Comparison of ENCODE assay signal across 14 cellular contexts in the genomic region with DNA sequence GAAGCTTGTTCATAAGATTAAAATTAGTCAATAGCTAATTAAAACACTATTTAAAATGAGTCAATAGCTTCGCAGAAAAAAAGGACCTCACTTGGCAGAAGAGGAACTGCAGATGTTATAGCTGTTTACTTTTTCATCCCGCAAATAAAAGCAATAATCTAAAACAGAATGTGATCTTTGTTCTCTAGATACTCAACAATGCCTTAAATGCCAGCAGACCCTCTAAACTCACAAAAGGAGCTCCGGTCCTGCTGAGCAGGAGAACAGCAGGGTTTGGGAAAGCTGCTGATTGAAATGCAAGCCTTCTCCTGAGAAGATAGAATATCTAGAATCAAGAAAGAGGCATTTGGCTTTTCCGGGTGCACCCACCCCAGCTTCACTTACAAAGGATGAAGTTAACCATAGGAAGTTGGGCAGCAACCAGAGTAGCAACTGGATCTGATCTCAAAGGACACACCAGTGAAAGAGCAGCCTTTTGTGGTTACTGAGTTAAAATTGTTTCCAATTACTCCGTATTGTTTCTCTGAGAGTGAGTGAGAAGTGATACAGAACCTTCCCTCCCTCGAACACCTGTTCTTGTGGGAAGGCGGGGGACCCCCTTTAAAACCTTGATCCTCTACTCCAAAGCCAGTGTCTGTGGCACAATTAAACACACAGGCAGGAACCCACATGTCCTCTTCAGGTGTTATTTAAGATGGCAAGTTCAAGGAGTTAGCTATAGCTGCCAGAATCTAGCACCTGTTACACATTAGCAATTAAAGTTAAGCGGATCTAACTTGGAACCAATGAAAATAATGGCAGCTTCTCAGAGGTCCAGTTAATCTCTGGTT. TPM values are rescaled to one million over a fixed set of nuclear protein-coding genes. Genes with fewer than 3 reads are reported as not detected.
DNase-seq lines count a peak whose midpoint lies in the region; ATAC-seq and TF ChIP-seq lines count a peak whose summit lies in the region.
"Had no signal": no experiment of that assay in that cellular context is flagged by ENCODE, and none has a peak within 500 bp of the region (broad histone marks: within the 10 kb centered on the region; RNA-seq: fewer than 3 reads in every experiment).

No MANE protein-coding gene starts in this region.

- TF ChIP-seq CTCF in AG10803 (conservative IDR thresholded peaks at IDR 0.05; ENCODE audit: low read length) (no peak), Loucy (conservative IDR thresholded peaks at IDR 0.05; ENCODE audit: low read length) (no peak), PC-3 (conservative IDR thresholded peaks at IDR 0.05; ENCODE audit: low read depth, low read length) (no peak), esophagus squamous epithelium (IDR thresholded peaks at IDR 0.05) (no peak)

- DNase-seq in AG10803 (ENCODE audit: low read depth) (peak; percentile 45), PC-3 (peak; percentile 20), ecto neural progenitor cell (ENCODE audit: low spot score) (no peak), caudate nucleus (lab: John Stamatoyannopoulos, UW) (no peak), esophagus squamous epithelium (lab: John Stamatoyannopoulos, UW) (no peak)
- DNase-seq: activated CD4-positive, alpha-beta T cell treated with anti-CD3 and anti-CD28 coated beads for 1 hour; DMS79; pancreas; Peyer's patch; T-cell; tibial artery had no signal

- POLR2A ChIA-PET in PC-3 (lab: Charles Lee; ENCODE audit: unreplicated experiment), result interaction anchor here (0.6 kb wide), 2 partner anchors 29 to 233 kb away, joined by 3 to 5 read pairs; no protein-coding TSS in a partner anchor

- H3K9me2 ChIP-seq in Loucy (replicated peaks; ENCODE audit: low read depth, low read length), result no peaks in the 10 kb centered on the region
- H3K9me2 ChIP-seq in PC-3 (replicated peaks; ENCODE audit: low read length), result no peaks in the 10 kb centered on the region

- H2AFZ ChIP-seq in Loucy (ENCODE audit: low read length), result no peak overlapping the region
- H2AFZ ChIP-seq in PC-3 (ENCODE audit: low read length), result no peak overlapping the region

- no peaks in the 10 kb centered on the region for H4K20me1 ChIP-seq in Loucy (ENCODE audit: insufficient read depth, low read length, poor library complexity, severe bottlenecking)
- no peaks in the 10 kb centered on the region for H4K20me1 ChIP-seq in PC-3 (ENCODE audit: low read length)

- H3K9me3 ChIP-seq in Loucy (ENCODE audit: insufficient read depth, low read depth, low read length) (no peaks in the 10 kb centered on the region), PC-3 (ENCODE audit: low read length) (no peaks in the 10 kb centered on the region), iPS-20b (ENCODE audit: insufficient read depth, low read depth, low read length) (no peaks in the 10 kb centered on the region; the same call in 1 of the 2 replicates), esophagus squamous epithelium (no peaks in the 10 kb centered on the region)
- H3K9me3 ChIP-seq: pancreas, Peyer's patch, tibial artery had no signal

- WGBS in esophagus squamous epithelium, 2 donors, result 48 to 50% methylated on average over 8 of the region's 8 CpGs

- H3K36me3 ChIP-seq in Loucy (ENCODE audit: insufficient read depth, low read length) (no peaks in the 10 kb centered on the region), PC-3 (ENCODE audit: low read depth, low read length) (no peaks in the 10 kb centered on the region), iPS-20b (ENCODE audit: insufficient read depth, low read depth, low read length) (no peaks in the 10 kb centered on the region), esophagus squamous epithelium (no peaks in the 10 kb centered on the region)
- H3K36me3 ChIP-seq: pancreas, Peyer's patch, tibial artery had no signal

- H3K4me2 ChIP-seq in Loucy (ENCODE audit: low read depth, low read length, poor library complexity, severe bottlenecking) (peak overlapping the region; percentile 26), PC-3 (ENCODE audit: low read length) (peak overlapping the region; percentile 71)

- H3K79me2 ChIP-seq in Loucy (ENCODE audit: insufficient read depth, low read length), result no peaks in the 10 kb centered on the region
- H3K79me2 ChIP-seq in PC-3 (ENCODE audit: low read length), result peaks cover 95% of the 10 kb centered on the region

- H3F3A ChIP-seq in Loucy (ENCODE audit: low read depth), result no peaks in the 10 kb centered on the region
- no peaks in the 10 kb centered on the region for H3F3A ChIP-seq in PC-3 (ENCODE audit: low read length, unreplicated experiment)

- H3K4me1 ChIP-seq in Loucy (ENCODE audit: insufficient read depth, low read length, poor library complexity, severe bottlenecking) (peaks cover 11% of the 10 kb centered on the region), PC-3 (ENCODE audit: insufficient read depth, low read length) (peaks cover 45% of the 10 kb centered on the region), iPS-20b (ENCODE audit: insufficient read depth, low read length) (peaks cover 34% of the 10 kb centered on the region; the same call in 1 of the 2 replicates), esophagus squamous epithelium (no peaks in the 10 kb centered on the region)
- H3K4me1 ChIP-seq: pancreas, Peyer's patch, tibial artery had no signal

- ATAC-seq in PC-3 (peak; percentile 30), GM18858 (IDR thresholded peaks at IDR 0.05; ENCODE audit: unreplicated experiment) (no peak)
- ATAC-seq: pancreas, T-cell had no signal

- BruUV-seq in PC-3 (replicated peaks; lab: Mats Ljungman, UMichigan), result no TSS peak

- CTCF ChIA-PET in PC-3 (lab: Charles Lee), result interaction anchor here (1.4 to 1.6 kb wide), 2 partner anchors 59 to 133 kb away, joined by 5 to 6 read pairs; no protein-coding TSS in a partner anchor

- peak overlapping the region; percentile 79 for H3K27ac ChIP-seq in PC-3 (ENCODE audit: low read length)
- H3K27ac ChIP-seq in iPS-20b (ENCODE audit: low read length), result no peak overlapping the region
- no peak overlapping the region for H3K27ac ChIP-seq in caudate nucleus (ENCODE audit: low read depth, low read length)
- no peak overlapping the region for H3K27ac ChIP-seq in esophagus squamous epithelium
- H3K27ac ChIP-seq: pancreas, Peyer's patch, tibial artery had no signal

- TF ChIP-seq POLR2A in esophagus squamous epithelium (IDR thresholded peaks at IDR 0.05), result no peak

- intact Hi-C loops in PC-3 (cut with micrococcal nuclease), result loop anchor here (2.0 to 10.0 kb wide), 3 partner anchors 28 to 233 kb away; no protein-coding TSS in a partner anchor
- intact Hi-C loops in esophagus squamous epithelium (cut with DNase I), result loop anchor here (10.0 kb wide), 2 partner anchors 124 to 226 kb away; no protein-coding TSS in a partner anchor

- no peaks in the 10 kb centered on the region for H3K27me3 ChIP-seq in Loucy (ENCODE audit: insufficient read depth, low read length, poor library complexity, severe bottlenecking)
- no peaks in the 10 kb centered on the region for H3K27me3 ChIP-seq in PC-3 (ENCODE audit: low read length)
- peaks cover 59% of the 10 kb centered on the region for H3K27me3 ChIP-seq in iPS-20b (ENCODE audit: insufficient read depth, low read length)
- H3K27me3 ChIP-seq in esophagus squamous epithelium, result peaks cover 0 to 38% (median 0%) of the 10 kb centered on the region in 4 donors
- H3K27me3 ChIP-seq: Peyer's patch had no signal

- H3K4me3 ChIP-seq in AG10803 (ENCODE audit: low read length) (no peak overlapping the region), Loucy (ENCODE audit: low read length, poor library complexity, severe bottlenecking) (no peak overlapping the region), PC-3 (ENCODE audit: low read length) (peak overlapping the region; percentile 19), iPS-20b (ENCODE audit: low read length) (peak overlapping the region; percentile 15; the same call in 1 of the 2 replicates), esophagus squamous epithelium (no peak overlapping the region)
- H3K4me3 ChIP-seq: pancreas, Peyer's patch, tibial artery had no signal

- no peak overlapping the region for H3K9ac ChIP-seq in Loucy (ENCODE audit: low read depth, low read length, poor library complexity, severe bottlenecking)
- peak overlapping the region; percentile 25 for H3K9ac ChIP-seq in PC-3 (ENCODE audit: low read length)
- H3K9ac ChIP-seq in iPS-20b (ENCODE audit: low read depth, low read length), result no peak overlapping the region

RNA-seq across cellular contexts. Expression of gene CCBE1, which starts 6.8 kb away (rescaled TPM):
- total RNA-seq in PC-3 (2014; rRNA removed) (13.9 and 20.8 TPM in 2 replicates), esophagus squamous epithelium (1 to 10 TPM in 2 of 4 donors, under 1 TPM in 2; 0.34 to 4.6 (median 1.3) TPM)

Comparison
In these comparisons a context has a peak if more than half of its experiments do, and no peak if none do; other contexts are left out.
1. DNase-seq: peak in AG10803 (single experiment) and PC-3 (single experiment); none in ecto neural progenitor cell (single experiment), caudate nucleus (0 of 61) and esophagus squamous epithelium (single experiment).
2. H3K4me3 ChIP-seq: peak in PC-3 (single experiment) and iPS-20b (single experiment); none in AG10803 (single experiment), Loucy (single experiment) and esophagus squamous epithelium (0 of 4).